8 cellular contexts compared by ENCODE assay signal in the genomic region with DNA sequence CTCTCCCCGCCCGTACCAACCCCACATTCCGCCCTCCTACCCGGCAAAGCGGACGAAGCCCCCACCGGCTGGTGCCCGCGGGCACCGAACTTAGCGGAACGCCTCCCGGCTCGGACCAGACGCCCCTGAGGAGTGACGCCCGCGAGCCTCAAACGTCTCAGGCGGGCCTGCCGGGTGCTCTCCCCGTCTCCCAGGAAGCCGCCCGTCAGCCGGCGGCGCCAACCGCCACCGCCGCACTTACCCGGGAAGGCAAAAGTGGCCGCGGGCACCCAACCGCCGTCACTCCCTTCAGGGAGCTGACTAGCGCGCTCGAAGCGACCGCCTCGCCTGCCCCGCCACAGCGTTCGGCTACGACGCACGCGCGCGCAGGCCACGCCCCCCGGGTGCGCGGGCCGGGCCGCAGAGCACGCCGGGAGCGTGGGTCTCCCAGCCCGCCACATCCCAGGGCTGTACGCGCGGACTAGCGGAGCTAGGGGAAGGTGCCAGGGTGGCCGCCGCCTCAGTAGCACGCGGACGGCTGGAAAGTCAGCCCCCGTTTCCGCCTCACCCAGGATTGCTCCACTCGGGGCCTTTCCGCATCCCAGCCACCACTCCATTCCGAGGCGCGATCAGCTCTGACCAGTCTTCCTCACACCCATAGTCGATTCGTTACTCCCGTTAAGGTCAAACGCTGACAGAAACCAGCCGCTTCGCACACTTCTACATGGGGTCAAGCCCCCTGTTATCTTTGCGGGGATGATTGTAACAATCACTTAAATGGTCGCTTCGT. TPM values are rescaled to one million over a fixed set of nuclear protein-coding genes. Genes with fewer than 3 reads are reported as not detected.
DNase-seq lines count a peak whose midpoint lies in the region; ATAC-seq, FAIRE-seq and TF ChIP-seq lines count a peak whose summit lies in the region.

TEX30 (minus strand) TSS at position 346 of the 769 bp plus-strand sequence. CDS start 3,760 bp downstream, outside the sequence.

- H2AK5ac ChIP-seq in neuronal stem cell (ENCODE audit: low read depth, low read length), result peak within 1 kb of the TSS; percentile 71

- H3K4me1 ChIP-seq in SJSA1 (replicated peaks), result peaks cover 41% of the 10 kb centered on the region
- peaks cover 15% of the 10 kb centered on the region for H3K4me1 ChIP-seq in foreskin keratinocyte
- H3K4me1 ChIP-seq in neuronal stem cell (ENCODE audit: control insufficient read depth in 2 of 2, insufficient read depth in 1 of 2, low read depth in 1 of 2, low read length in 2 of 2), result peaks cover 0 to 7% of the 10 kb centered on the region in 2 donors
- peaks cover 0 to 19% (median 15%) of the 10 kb centered on the region in 5 donors for H3K4me1 ChIP-seq in subcutaneous abdominal adipose tissue (ENCODE audit: control insufficient read depth in 5 of 5, insufficient read depth in 5 of 5, low read length in 5 of 5)

- peak within 1 kb of the TSS; percentile 89 for H3K4me2 ChIP-seq in neuronal stem cell (ENCODE audit: insufficient read depth, low read length, poor library complexity, severe bottlenecking)

- peak within 1 kb of the TSS; percentile 78 for H3K14ac ChIP-seq in neuronal stem cell (ENCODE audit: low read length)

- no peaks in the 10 kb centered on the region for H3K27me3 ChIP-seq in SJSA1 (replicated peaks)
- H3K27me3 ChIP-seq in foreskin keratinocyte, result no peaks in the 10 kb centered on the region
- H3K27me3 ChIP-seq in neuronal stem cell (ENCODE audit: control insufficient read depth in 3 of 3, insufficient read depth in 3 of 3, low read depth in 1 of 3, low read length in 3 of 3), result peaks cover 0 to 3% (median 0%) of the 10 kb centered on the region in 3 experiments
- H3K27me3 ChIP-seq in subcutaneous abdominal adipose tissue (ENCODE audit: control insufficient read depth in 5 of 5, insufficient read depth in 4 of 5, low read length in 5 of 5), result no peaks in the 10 kb centered on the region

- peak within 1 kb of the TSS; percentile 31 for H2BK5ac ChIP-seq in neuronal stem cell (ENCODE audit: low read length)

- peak; percentile 97 for ATAC-seq in foreskin keratinocyte

- peaks cover 39% of the 10 kb centered on the region for H3K36me3 ChIP-seq in SJSA1
- no peaks in the 10 kb centered on the region for H3K36me3 ChIP-seq in neuronal stem cell (replicated peaks in 1 of 2; ENCODE audit: control insufficient read depth in 2 of 2, insufficient read depth in 2 of 2, low read length in 2 of 2)
- no peaks in the 10 kb centered on the region for H3K36me3 ChIP-seq in subcutaneous abdominal adipose tissue (ENCODE audit: control insufficient read depth in 5 of 5, insufficient read depth in 5 of 5, low read length in 5 of 5)

- no peak for TF ChIP-seq CTCF in LNCaP clone FGC (IDR thresholded peaks at IDR 0.05; ENCODE audit: control insufficient read depth, extremely low read depth, insufficient read depth)
- no peak for TF ChIP-seq CTCF in foreskin keratinocyte (conservative IDR thresholded peaks at IDR 0.05)

- peaks cover 5% of the 10 kb centered on the region for H3K79me1 ChIP-seq in neuronal stem cell (ENCODE audit: low read depth, low read length)

- peak; percentile 99 for TF ChIP-seq POLR2A in H54 (IDR thresholded peaks at IDR 0.05; ENCODE audit: low read depth, low read length)

- peak within 1 kb of the TSS; percentile 36 for H2BK12ac ChIP-seq in neuronal stem cell (ENCODE audit: low read length)

- H3K9me3 ChIP-seq in SJSA1 (replicated peaks) (peaks cover 3% of the 10 kb centered on the region; the same call in 1 of the 2 replicates), neuronal stem cell (replicated peaks in 1 of 2; ENCODE audit: control insufficient read depth in 2 of 2, insufficient read depth in 1 of 2, low read depth in 1 of 2, low read length in 2 of 2) (peaks cover 0 to 3% of the 10 kb centered on the region in 2 donors), subcutaneous abdominal adipose tissue (ENCODE audit: control insufficient read depth in 5 of 5, low read length in 5 of 5) (no peaks in the 10 kb centered on the region)

- H4K91ac ChIP-seq in neuronal stem cell (ENCODE audit: low read depth, low read length, poor library complexity), result no peak within 1 kb of the TSS

- peak within 1 kb of the TSS; percentile 95 for H3K18ac ChIP-seq in neuronal stem cell (ENCODE audit: low read length)

- H3K9ac ChIP-seq in neuronal stem cell (ENCODE audit: low read depth, low read length, poor library complexity) (peak within 1 kb of the TSS; percentile 88), subcutaneous abdominal adipose tissue (ENCODE audit: low read length in 5 of 5) (peak within 1 kb of the TSS; percentile 48 to 94 (median 91))

- H2BK15ac ChIP-seq in neuronal stem cell (ENCODE audit: low read length), result peak within 1 kb of the TSS; percentile 77

- H3K27ac ChIP-seq in SJSA1 (peak within 1 kb of the TSS; percentile 76), foreskin keratinocyte (peak within 1 kb of the TSS; percentile 68), neuronal stem cell (replicated peaks; ENCODE audit: low read length) (no peak within 1 kb of the TSS), subcutaneous abdominal adipose tissue (ENCODE audit: low read depth, low read length) (peak within 1 kb of the TSS; percentile 74)

- peak within 1 kb of the TSS; percentile 77 for H3K4me3 ChIP-seq in LNCaP clone FGC (ENCODE audit: low read depth, low read length)
- peak within 1 kb of the TSS; percentile 73 for H3K4me3 ChIP-seq in SJSA1
- peak within 1 kb of the TSS; percentile 4 to 92 for H3K4me3 ChIP-seq in neuronal stem cell (ENCODE audit: low read length in 2 of 2)
- H3K4me3 ChIP-seq in subcutaneous abdominal adipose tissue (ENCODE audit: low read depth in 1 of 5, low read length in 5 of 5), result peak within 1 kb of the TSS; percentile 80 to 90 (median 84)

- H2AFZ ChIP-seq in neuronal stem cell (ENCODE audit: low read length), result peak within 1 kb of the TSS; percentile 54

- peak; percentile 97 for FAIRE-seq in H54 (lab: Jason Lieb, UNC)

- peak within 1 kb of the TSS; percentile 89 for H4K8ac ChIP-seq in neuronal stem cell (ENCODE audit: low read depth, low read length)

- peak within 1 kb of the TSS; percentile 42 for H3K4ac ChIP-seq in neuronal stem cell (ENCODE audit: low read length)

- peak within 1 kb of the TSS; percentile 89 for H3K23ac ChIP-seq in neuronal stem cell (ENCODE audit: low read depth, low read length, poor library complexity)

- in situ Hi-C loops in G401 (cut with HindIII; ENCODE audit: low sequenced_read_pairs), result no loop called here

- DNase-seq in G401 (ENCODE audit: low spot score) (peak; percentile 77), H54 (ENCODE audit: insufficient read length, low spot score) (peak; percentile 97), LNCaP clone FGC (ENCODE audit: low read depth) (no peak), SJSA1 (ENCODE audit: low read depth in 1 of 2, low spot score in 2 of 2) (peak; percentile 98 to 99), foreskin keratinocyte (peak; percentile 59 to 74), neuronal stem cell (ENCODE audit: low spot score) (peak; percentile 65)
- peak; percentile 50 to 87 (median 65) for DNase-seq in activated naive CD4-positive, alpha-beta T cell (lab: John Stamatoyannopoulos, UW)

- no peak within 1 kb of the TSS for H2BK120ac ChIP-seq in neuronal stem cell (ENCODE audit: low read depth, low read length)

- WGBS in neuronal stem cell (ENCODE audit: extremely low coverage in 2 of 2, insufficient read length in 2 of 2, insufficient replicate concordance in 1 of 2), 2 donors, result no CpG with 5 or more reads among the region's 85 CpGs

RNA-seq across cellular contexts. Expression of gene TEX30, which starts in this region (rescaled TPM):
- 38.2 and 60.5 TPM in 2 replicates for total RNA-seq in G401 (2014; rRNA removed; shearing (Covaris generic))
- total RNA-seq in SJSA1 (2014; rRNA removed; shearing (Covaris generic)), result 149 and 166 TPM in 2 replicates
- total RNA-seq in foreskin keratinocyte, result 21.6 and 23.0 TPM in 2 replicates
- polyA plus RNA-seq in foreskin keratinocyte, result 21.8 and 26.9 TPM in 2 replicates
- polyA plus RNA-seq in neuronal stem cell (2013, experiment 1 of 2), result 16.2 TPM
- polyA plus RNA-seq in neuronal stem cell (2013, experiment 2 of 2), result 17.5 TPM
